Comparison of ENCODE assay signal across 8 cellular contexts in the genomic region with DNA sequence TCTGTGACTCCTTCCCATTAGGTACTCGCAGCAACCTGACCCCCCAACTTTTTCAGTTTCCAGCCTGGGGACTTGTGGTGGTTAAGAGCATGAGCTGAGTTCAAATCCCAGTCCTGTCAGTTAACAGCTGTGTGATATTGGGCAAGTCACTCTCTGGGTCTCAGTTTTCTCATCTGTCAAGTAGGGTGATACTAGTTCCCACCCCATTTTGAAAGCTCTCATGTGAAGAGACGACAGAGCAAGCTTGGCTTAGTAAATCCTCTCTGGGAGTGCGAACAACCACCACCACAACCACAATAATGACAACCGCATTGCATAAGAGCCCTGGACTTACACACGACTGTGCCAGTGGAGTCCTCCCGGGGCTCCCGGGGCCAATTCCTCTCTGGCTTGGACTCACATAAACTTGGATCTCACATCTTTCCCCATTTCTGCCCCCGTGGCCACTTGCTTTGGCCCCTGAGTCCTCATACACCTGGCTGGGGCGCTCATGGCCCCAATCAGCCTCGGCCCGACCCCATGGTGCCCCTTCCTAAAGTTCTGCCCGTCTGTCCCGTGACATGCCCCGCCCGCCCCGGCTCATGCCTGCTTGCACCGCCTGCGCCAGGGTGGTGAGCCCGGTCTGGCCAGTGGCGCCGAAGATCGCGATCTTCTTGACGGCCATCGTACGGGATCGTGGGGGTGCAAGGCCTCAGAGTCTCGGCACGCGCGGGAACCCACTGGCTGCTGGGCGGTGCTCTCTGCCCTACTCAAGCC. TPM values are rescaled to one million over a fixed set of nuclear protein-coding genes. Genes with fewer than 3 reads are reported as not detected.
DNase-seq lines count a peak whose midpoint lies in the region; ATAC-seq, FAIRE-seq and TF ChIP-seq lines count a peak whose summit lies in the region.

A gene (minus strand): TSS at position 721 of the 756 bp plus-strand sequence. CDS start 57 bp downstream, at position 664.

- CTCF ChIA-PET in activated CD8-positive, alpha-beta memory T cell treated with anti-CD3 and anti-CD28 coated beads for 36 hours (lab: Charles Lee): interaction anchor here (0.6 to 3.9 kb wide), 14 partner anchors 7 to 169 kb away, joined by 3 to 27 read pairs (median 4); a partner anchor contains a TSS

- no peak for TF ChIP-seq CTCF in omental fat pad (IDR thresholded peaks at IDR 0.05)

- DNase-seq in activated T-cell treated with anti-CD3 and anti-CD28 coated beads for 24 hours (ENCODE audit: low read depth) (peak; percentile 2), activated T-cell treated with anti-CD3 and anti-CD28 coated beads for 4 hours (no peak), M059J (ENCODE audit: low read depth) (peak; percentile 88), frontal cortex (ENCODE audit: low spot score in 2 of 2) (no peak), omental fat pad (ENCODE audit: low spot score) (no peak), DMS79 treated with DMSO at 0.1 percent for 48 hours (lab: John Stamatoyannopoulos, UW) (no peak)

- ATAC-seq in omental fat pad (ENCODE audit: low FRiP score) (peak; percentile 7), HG02840 (IDR thresholded peaks at IDR 0.05; ENCODE audit: low FRiP score, unreplicated experiment) (no peak)

- no peak for FAIRE-seq in frontal cortex (lab: Jason Lieb, UNC)

- POLR2A ChIA-PET in activated CD8-positive, alpha-beta memory T cell treated with anti-CD3 and anti-CD28 coated beads for 36 hours (lab: Charles Lee): interaction anchor here (0.5 to 1.7 kb wide), 10 partner anchors 9 to 290 kb away, joined by 3 to 12 read pairs (median 6); a partner anchor contains a TSS

RNA-seq across cellular contexts. Expression of the gene that starts here (rescaled TPM):
- 109 and 135 TPM in 2 replicates for total RNA-seq in M059J (2014; rRNA removed; shearing (Covaris generic))
- 10 to 100 TPM; 16.8 to 18.8 TPM for total RNA-seq in activated CD8-positive, alpha-beta memory T cell treated with anti-CD3 and anti-CD28 coated beads for 36 hours
- total RNA-seq in frontal cortex (29.3 TPM), omental fat pad (100 to 1,000 TPM; 240 to 419 (median 329) TPM)

Comparison
In these comparisons a context has a peak if more than half of its experiments do, and no peak if none do; other contexts are left out.
1. DNase-seq: peak in activated T-cell treated with anti-CD3 and anti-CD28 coated beads for 24 hours (single experiment) and M059J (single experiment); none in activated T-cell treated with anti-CD3 and anti-CD28 coated beads for 4 hours (single experiment), frontal cortex (0 of 2), omental fat pad (single experiment) and DMS79 treated with DMSO at 0.1 percent for 48 hours (single experiment).